8 cellular contexts compared by ENCODE assay signal in the genomic region with DNA sequence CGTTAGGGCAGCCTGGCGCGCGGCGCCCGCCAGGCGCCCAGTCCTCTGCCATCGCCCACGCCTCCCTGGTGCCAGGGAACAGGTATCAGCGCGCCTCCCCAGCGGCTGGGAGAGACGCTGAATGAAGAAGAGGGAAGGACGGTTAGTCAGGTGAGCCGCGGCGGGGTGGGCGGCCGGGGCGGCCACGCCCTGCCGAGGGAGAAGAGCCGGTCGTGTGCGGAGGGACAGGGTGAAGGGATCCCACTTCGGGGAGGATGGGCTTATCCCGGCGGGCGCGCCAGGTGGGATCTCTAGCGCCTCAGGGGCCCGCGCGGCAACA. TPM values are rescaled to one million over a fixed set of nuclear protein-coding genes. Genes with fewer than 3 reads are reported as not detected.
DNase-seq lines count a peak whose midpoint lies in the region; TF ChIP-seq lines count a peak whose summit lies in the region.

No MANE protein-coding gene starts in this region.

- H3K36me3 Mint-ChIP-seq in endothelial cell (ENCODE audit: low read depth, unreplicated experiment), result peaks cover 5% of the 10 kb centered on the region

- H3K23ac ChIP-seq in trophoblast cell (ENCODE audit: low read length), result no peak overlapping the region

- peak overlapping the region; percentile 56 for H4K91ac ChIP-seq in trophoblast cell (ENCODE audit: low read depth, low read length)

- H3K79me1 ChIP-seq in trophoblast cell (ENCODE audit: low read length), result peaks cover 7% of the 10 kb centered on the region

- peak overlapping the region; percentile 3 for H4K12ac ChIP-seq in trophoblast cell (ENCODE audit: low read depth, low read length)

- no peak overlapping the region for H3K27ac Mint-ChIP-seq in endothelial cell (ENCODE audit: unreplicated experiment)

- peak overlapping the region; percentile 67 for H3K4me2 ChIP-seq in trophoblast cell (ENCODE audit: low read length)

- TF ChIP-seq CTCF in GM12864 (IDR thresholded peaks at IDR 0.05; ENCODE audit: low read depth, low read length, missing control alignments) (no peak), endothelial cell (IDR thresholded peaks at IDR 0.05; ENCODE audit: unreplicated experiment) (peak; percentile 61)

- H3K4me3 ChIP-seq in GM12864 (ENCODE audit: low read depth, low read length) (peak overlapping the region; percentile 69), trophoblast cell (ENCODE audit: low read depth, low read length) (peak overlapping the region; percentile 93)

- peak overlapping the region; percentile 10 for H2BK120ac ChIP-seq in trophoblast cell (ENCODE audit: insufficient read depth, low read length, poor library complexity)

- H2BK5ac ChIP-seq in trophoblast cell (ENCODE audit: low read depth, low read length, poor library complexity), result peak overlapping the region; percentile 29

- peaks cover 3 to 4% of the 10 kb centered on the region in 2 experiments for H3K4me1 ChIP-seq in trophoblast cell (ENCODE audit: control insufficient read depth in 1 of 2, insufficient read depth in 2 of 2, low read length in 2 of 2)

- peaks cover 2% of the 10 kb centered on the region for H3K79me2 ChIP-seq in trophoblast cell (ENCODE audit: control insufficient read depth, insufficient read depth, low read length, poor library complexity)

- no peak for DNase-seq in GM12864 (ENCODE audit: low read depth)
- DNase-seq in NCI-H526 treated with DMSO at 0.1 percent for 48 hours (lab: John Stamatoyannopoulos, UW), result peak; percentile 88
- DNase-seq in endothelial cell (ENCODE audit: low spot score), result no peak
- DNase-seq in trophoblast cell, result no peak
- DNase-seq in cerebellum (ENCODE audit: low spot score), result no peak
- no peak for DNase-seq in stimulated activated CD4-positive, alpha-beta T cell treated with anti-CD3 and anti-CD28 coated beads, Interleukin-15, amount 100 ng/mL, for 24 hours
- DNase-seq in stimulated activated CD4-positive, alpha-beta T cell treated with anti-CD3 and anti-CD28 coated beads, Interleukin-4, amount 100 ng/mL, for 4 hours, result no peak
- no peak for DNase-seq in NCI-H510A (lab: John Stamatoyannopoulos, UW)

- H3K9me3 ChIP-seq in trophoblast cell (ENCODE audit: insufficient read depth, low read depth, low read length), result no peaks in the 10 kb centered on the region

- H3K27me3 Mint-ChIP-seq in endothelial cell (ENCODE audit: unreplicated experiment), result peaks cover 4% of the 10 kb centered on the region

- H3K18ac ChIP-seq in trophoblast cell (ENCODE audit: low read length), result no peak overlapping the region

- no peaks in the 10 kb centered on the region for H3K27me3 ChIP-seq in trophoblast cell (ENCODE audit: insufficient read depth, low read length)

- H3K4me3 Mint-ChIP-seq in endothelial cell (ENCODE audit: unreplicated experiment), result peak overlapping the region; percentile 88

- H2BK12ac ChIP-seq in trophoblast cell (ENCODE audit: low read length), result no peak overlapping the region

- no peaks in the 10 kb centered on the region for H3K36me3 ChIP-seq in trophoblast cell (ENCODE audit: control insufficient read depth in 1 of 2, insufficient read depth in 2 of 2, low read length in 2 of 2)

- peak overlapping the region; percentile 60 for H3K27ac ChIP-seq in trophoblast cell (ENCODE audit: low read depth, low read length)

- peak overlapping the region; percentile 52 for H3K14ac ChIP-seq in trophoblast cell (ENCODE audit: low read length)

- H2AFZ ChIP-seq in trophoblast cell (ENCODE audit: insufficient read depth, low read length, poor library complexity), result peak overlapping the region; percentile 89

- peak overlapping the region; percentile 12 for H4K8ac ChIP-seq in trophoblast cell (ENCODE audit: low read depth, low read length)

- H3K9ac ChIP-seq in trophoblast cell (ENCODE audit: low read length), result peak overlapping the region; percentile 73

- H2AK5ac ChIP-seq in trophoblast cell (ENCODE audit: low read length), result no peak overlapping the region

- no peaks in the 10 kb centered on the region for H3K9me3 Mint-ChIP-seq in endothelial cell (ENCODE audit: unreplicated experiment)

- WGBS in trophoblast cell (ENCODE audit: extremely low coverage, insufficient coverage, insufficient read length), result no CpG with 5 or more reads among the region's 34 CpGs

- H3K4me1 Mint-ChIP-seq in endothelial cell (ENCODE audit: unreplicated experiment), result peaks cover 14% of the 10 kb centered on the region

- H3K4ac ChIP-seq in trophoblast cell (ENCODE audit: low read depth, low read length), result no peak overlapping the region

RNA-seq across cellular contexts. Expression of a gene that starts 0.6 kb away (rescaled TPM):
- total RNA-seq in endothelial cell (ENCODE audit: unreplicated experiment), result 41.2 TPM
- 16.3 and 16.6 TPM in 2 replicates for polyA plus RNA-seq in trophoblast cell (2013)
- 51.3 TPM for total RNA-seq in cerebellum
